ENCODE assay signal across 1 cellular context in genomic region chr11:106463796-106464201, GRCh38.
A peak's percentile ranks its signal among the peaks of the same experiment; 100 is the strongest.
TF ChIP-seq lines count a peak whose summit lies in the region.

No MANE protein-coding gene starts in this region.

TF ChIP-seq in liver, 16 proteins besides CTCF, POLR2A, EP300 and RAD21 (continued from another document):
- TF ChIP-seq REST (IDR thresholded peaks at IDR 0.05): peak; percentile 14
